In the genomic region with DNA sequence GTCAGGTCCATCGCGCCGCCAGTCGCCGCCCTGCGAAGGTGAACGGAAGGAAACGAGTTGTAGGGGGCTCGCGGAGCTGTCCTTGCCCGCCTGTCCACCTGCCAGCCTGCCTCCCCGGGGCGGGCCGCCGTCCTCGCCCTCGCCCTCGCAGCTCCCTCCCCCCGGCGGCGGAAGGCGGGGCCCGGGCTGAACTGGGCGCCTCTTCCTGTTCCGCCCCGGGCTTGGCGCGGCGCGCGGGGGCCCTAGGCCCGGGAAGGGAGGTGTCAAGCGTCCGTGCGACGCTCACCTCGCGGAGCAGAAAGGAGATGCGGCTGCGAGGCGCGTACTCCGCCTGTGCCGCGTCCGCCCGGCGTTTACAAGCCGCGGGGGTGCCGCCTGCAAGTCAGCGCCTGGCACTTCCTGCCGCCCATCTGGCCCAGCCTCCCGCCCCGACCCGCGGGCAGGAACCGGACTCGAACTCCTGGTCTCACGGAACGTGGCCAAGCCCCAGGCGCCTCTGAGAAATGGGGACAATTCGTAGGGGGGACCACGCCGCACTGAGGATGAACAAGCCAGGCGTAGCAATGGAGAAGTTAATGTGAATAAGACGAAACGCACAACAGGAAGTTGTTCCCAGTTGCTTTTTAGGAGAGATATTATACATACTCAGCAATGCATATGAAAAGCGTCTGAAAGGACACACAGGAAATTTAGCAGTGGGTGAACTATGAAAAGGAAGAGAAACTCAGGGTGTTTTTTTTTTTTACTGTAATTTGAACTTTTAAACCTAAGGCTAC, we compare ENCODE assay signal across 8 cellular contexts. TPM values are rescaled to one million over a fixed set of nuclear protein-coding genes. Genes with fewer than 3 reads are reported as not detected.
DNase-seq lines count a peak whose midpoint lies in the region; ATAC-seq and TF ChIP-seq lines count a peak whose summit lies in the region.

A gene (minus strand): TSS at position 108 of the 776 bp plus-strand sequence. CDS start 97 bp downstream, at position 11.

- H3K36me3 ChIP-seq in SU-DHL-6 (ENCODE audit: low read length) (no peaks in the 10 kb centered on the region), parathyroid adenoma (ENCODE audit: control insufficient read depth, insufficient read depth, low read length) (no peaks in the 10 kb centered on the region), tibial artery (peaks cover 49 to 61% (median 60%) of the 10 kb centered on the region in 3 donors)

- TF ChIP-seq CTCF in SU-DHL-6 (IDR thresholded peaks at IDR 0.05; ENCODE audit: insufficient read depth, low read length, poor library complexity, severe bottlenecking) (no peak), parathyroid adenoma (IDR thresholded peaks at IDR 0.05) (no peak), tibial artery (IDR thresholded peaks at IDR 0.05) (peak in 1 of 2 experiments; percentile 8)

- H3K4me1 Mint-ChIP-seq in activated naive CD8-positive, alpha-beta T cell treated with anti-CD3 and anti-CD28 coated beads for 36 hours: peaks cover 54% of the 10 kb centered on the region

- peak; percentile 73 for DNase-seq in NCI-H1092 treated with DMSO at 0.1 percent for 48 hours (lab: John Stamatoyannopoulos, UW)
- peak; percentile 94 for DNase-seq in activated naive CD8-positive, alpha-beta T cell treated with anti-CD3 and anti-CD28 coated beads for 36 hours
- DNase-seq in Right ventricle myocardium inferior (ENCODE audit: missing footprints): peak; percentile 96
- peak; percentile 89 to 95 for DNase-seq in tibial artery

- TF ChIP-seq POLR2A in GM10847 (IDR thresholded peaks at IDR 0.05; ENCODE audit: extremely low read depth, insufficient read length): peak; percentile 94

- H3K79me2 ChIP-seq in SU-DHL-6 (ENCODE audit: insufficient read depth, low read length) (peaks cover 20% of the 10 kb centered on the region), parathyroid adenoma (peaks cover 8% of the 10 kb centered on the region)

- H3K27ac Mint-ChIP-seq in activated naive CD8-positive, alpha-beta T cell treated with anti-CD3 and anti-CD28 coated beads for 36 hours: peak within 1 kb of the TSS; percentile 96

- peak; percentile 68 for ATAC-seq in HG02588 (IDR thresholded peaks at IDR 0.05; ENCODE audit: unreplicated experiment)
- ATAC-seq in Right ventricle myocardium inferior: peak; percentile 94

- H3F3A ChIP-seq in SU-DHL-6 (ENCODE audit: insufficient read depth): peaks cover 15% of the 10 kb centered on the region

- peak within 1 kb of the TSS; percentile 98 for H3K27ac ChIP-seq in SU-DHL-6 (ENCODE audit: low read depth, low read length)
- H3K27ac ChIP-seq in parathyroid adenoma: peak within 1 kb of the TSS; percentile 99
- H3K27ac ChIP-seq in tibial artery: peak within 1 kb of the TSS; percentile 98

- no peaks in the 10 kb centered on the region for H3K9me2 ChIP-seq in SU-DHL-6 (replicated peaks; ENCODE audit: insufficient read depth, low read length)

- intact Hi-C loops in Right ventricle myocardium inferior (cut with DNase I): loop anchor here (1.0 to 5.0 kb wide), 5 partner anchors 17 to 210 kb away; a partner anchor contains a TSS
- intact Hi-C loops in tibial artery (cut with DNase I; ENCODE audit: low total_unique reads): loop anchor here (5.0 to 10.0 kb wide), 2 partner anchors 40 to 208 kb away; a partner anchor contains a TSS

- peaks cover 12% of the 10 kb centered on the region for H3K4me1 ChIP-seq in parathyroid adenoma
- H3K4me1 ChIP-seq in tibial artery: peaks cover 4 to 36% (median 33%) of the 10 kb centered on the region in 4 donors

- peak within 1 kb of the TSS; percentile 93 for H2AFZ ChIP-seq in SU-DHL-6 (ENCODE audit: low read depth, low read length, severe bottlenecking)
- peak within 1 kb of the TSS; percentile 93 for H2AFZ ChIP-seq in parathyroid adenoma

- H3K9me3 ChIP-seq in SU-DHL-6 (ENCODE audit: insufficient read depth, low read length) (no peaks in the 10 kb centered on the region), parathyroid adenoma (ENCODE audit: control insufficient read depth, low read length) (no peaks in the 10 kb centered on the region), tibial artery (no peaks in the 10 kb centered on the region)

- H3K9ac ChIP-seq in SU-DHL-6 (ENCODE audit: low read length): peak within 1 kb of the TSS; percentile 99
- peak within 1 kb of the TSS; percentile 90 for H3K9ac ChIP-seq in parathyroid adenoma

- H3K4me2 ChIP-seq in SU-DHL-6 (ENCODE audit: low read depth, low read length, poor library complexity, severe bottlenecking) (peak within 1 kb of the TSS; percentile 100), parathyroid adenoma (ENCODE audit: low read length) (peak within 1 kb of the TSS; percentile 99)

- H3K27me3 Mint-ChIP-seq in activated naive CD8-positive, alpha-beta T cell treated with anti-CD3 and anti-CD28 coated beads for 36 hours: no peaks in the 10 kb centered on the region

- H4K20me1 ChIP-seq in SU-DHL-6 (ENCODE audit: low read depth, low read length): no peaks in the 10 kb centered on the region

- no peaks in the 10 kb centered on the region for H3K27me3 ChIP-seq in SU-DHL-6 (ENCODE audit: low read length)
- no peaks in the 10 kb centered on the region for H3K27me3 ChIP-seq in parathyroid adenoma (ENCODE audit: control insufficient read depth, insufficient read depth, low read length)
- H3K27me3 ChIP-seq in tibial artery: no peaks in the 10 kb centered on the region

- H3K4me3 ChIP-seq in SU-DHL-6 (ENCODE audit: insufficient read depth, low read length, poor library complexity, severe bottlenecking) (peak within 1 kb of the TSS; percentile 96), parathyroid adenoma (ENCODE audit: low read depth, low read length) (peak within 1 kb of the TSS; percentile 95), tibial artery (peak within 1 kb of the TSS; percentile 87 to 90)

- H3K36me3 Mint-ChIP-seq in activated naive CD8-positive, alpha-beta T cell treated with anti-CD3 and anti-CD28 coated beads for 36 hours: peaks cover 15% of the 10 kb centered on the region

- peak within 1 kb of the TSS; percentile 90 for H3K4me3 Mint-ChIP-seq in activated naive CD8-positive, alpha-beta T cell treated with anti-CD3 and anti-CD28 coated beads for 36 hours

- H3K9me3 Mint-ChIP-seq in activated naive CD8-positive, alpha-beta T cell treated with anti-CD3 and anti-CD28 coated beads for 36 hours: no peaks in the 10 kb centered on the region

RNA-seq across cellular contexts. Expression of the gene that starts here (rescaled TPM):
- 10 to 100 TPM; 44.1 to 50.2 TPM for total RNA-seq in activated naive CD8-positive, alpha-beta T cell treated with anti-CD3 and anti-CD28 coated beads for 36 hours
- total RNA-seq in Right ventricle myocardium inferior: 72.7 TPM

Comparison
In these comparisons a context has a peak if more than half of its experiments do, and no peak if none do; other contexts are left out.
1. Peak in every context shown above with its lines: DNase-seq, ATAC-seq, H3K4me3 ChIP-seq and H3K27ac ChIP-seq.